Comparison of ENCODE assay signal across 7 cellular contexts in the genomic region with DNA sequence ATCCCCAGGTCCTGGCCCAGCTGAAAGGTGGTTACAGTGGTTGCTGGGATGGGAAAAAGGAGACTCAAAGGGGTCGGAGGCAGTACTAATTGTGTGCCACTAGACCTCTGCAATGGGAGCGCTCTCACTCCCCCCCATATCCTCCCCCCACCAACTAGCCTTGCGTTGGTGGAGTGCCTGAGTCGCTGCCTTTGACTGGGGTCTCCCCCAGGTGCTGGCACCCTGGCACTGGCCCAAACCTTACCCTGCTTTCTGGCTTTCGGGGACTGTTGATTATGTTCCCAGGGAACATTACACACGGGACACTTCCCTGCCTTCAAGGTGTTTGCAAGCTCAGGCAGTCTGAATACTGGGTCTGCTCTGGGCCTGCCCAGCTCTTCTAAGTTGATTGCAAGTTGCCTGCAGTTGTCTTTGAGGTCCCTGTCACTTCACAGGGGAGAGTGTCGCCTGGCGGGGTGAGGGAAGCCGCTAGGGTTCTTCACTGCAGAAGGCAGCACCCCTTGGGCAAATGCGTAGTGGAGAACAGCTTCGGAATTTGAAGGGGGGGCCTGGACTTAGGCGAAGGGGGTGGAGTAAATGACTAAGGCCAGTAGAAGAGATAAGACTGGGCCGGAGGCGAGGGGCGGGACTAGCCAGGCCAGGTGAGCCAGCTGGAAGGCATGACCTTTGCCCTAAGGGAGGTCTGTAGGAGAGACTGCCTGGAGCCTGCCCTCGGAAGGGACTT.
DNase-seq lines count a peak whose midpoint lies in the region; TF ChIP-seq lines count a peak whose summit lies in the region.

No MANE protein-coding gene starts in this region.

- H3K36me3 ChIP-seq in HUES48 (ENCODE audit: control insufficient read depth, insufficient read depth, low read length): no peaks in the 10 kb centered on the region
- H3K36me3 ChIP-seq in testis (ENCODE audit: low read depth, missing control alignments): no peaks in the 10 kb centered on the region

- H3K9ac ChIP-seq in HUES48 (ENCODE audit: low read depth, low read length): peak overlapping the region; percentile 31; the same call in 1 of the 2 replicates

- peaks cover 64% of the 10 kb centered on the region for H3K4me1 Mint-ChIP-seq in activated CD4-positive, alpha-beta memory T cell treated with anti-CD3 and anti-CD28 coated beads for 36 hours (ENCODE audit: low read depth)

- TF ChIP-seq POLR2A in testis (IDR thresholded peaks at IDR 0.05): no peak

- H3K27me3 ChIP-seq in HUES48 (ENCODE audit: control insufficient read depth, insufficient read depth, low read length) (0 out of 2 replicates have a peak, but pooled peaks cover 10% of the 10 kb centered on the region), testis (no peaks in the 10 kb centered on the region)

- CTCF ChIA-PET in activated CD4-positive, alpha-beta memory T cell treated with anti-CD3 and anti-CD28 coated beads for 36 hours (lab: Charles Lee): interaction anchor here (1.6 to 4.2 kb wide), 3 partner anchors 9 to 52 kb away, joined by 3 to 28 read pairs (median 6); no protein-coding TSS in a partner anchor

- no peaks in the 10 kb centered on the region for H3K27me3 Mint-ChIP-seq in activated CD4-positive, alpha-beta memory T cell treated with anti-CD3 and anti-CD28 coated beads for 36 hours

- H3K27ac Mint-ChIP-seq in activated CD4-positive, alpha-beta memory T cell treated with anti-CD3 and anti-CD28 coated beads for 36 hours: peak overlapping the region; percentile 79

- no peaks in the 10 kb centered on the region for H3K9me3 Mint-ChIP-seq in activated CD4-positive, alpha-beta memory T cell treated with anti-CD3 and anti-CD28 coated beads for 36 hours

- intact Hi-C loops in activated CD4-positive, alpha-beta memory T cell treated with anti-CD3 and anti-CD28 coated beads for 36 hours (cut with micrococcal nuclease): loop anchor here (5.0 kb wide), 2 partner anchors 33 to 172 kb away; no protein-coding TSS in a partner anchor
- intact Hi-C loops in testis (cut with DNase I; ENCODE audit: low total_unique reads): no loop called here

- no peak for DNase-seq in activated CD4-positive, alpha-beta memory T cell treated with anti-CD3 and anti-CD28 coated beads for 36 hours
- DNase-seq in testis (no peak), T-helper 9 cell (no peak), NOMO-1 treated with dmso at 0.1 percent for 144 hours (lab: John Stamatoyannopoulos, UW; ENCODE audit: unreplicated experiment) (no peak)

- H3K4me3 ChIP-seq in HUES48 (ENCODE audit: low read depth, low read length) (peak overlapping the region; percentile 86), iPS-18c (ENCODE audit: insufficient read depth, low read depth, low read length) (peak overlapping the region; percentile 86), skin epidermis (peak overlapping the region in 6 of 7 experiments; percentile 46 to 80 (median 70)), testis (peak overlapping the region in 1 of 2 donors; percentile 64)

- peak overlapping the region; percentile 85 for H3K27ac ChIP-seq in HUES48 (ENCODE audit: low read depth, low read length)
- peak overlapping the region in 11 of 21 experiments; percentile 70 to 91 (median 84) for H3K27ac ChIP-seq in skin epidermis
- no peak overlapping the region for H3K27ac ChIP-seq in testis

- H3K36me3 Mint-ChIP-seq in activated CD4-positive, alpha-beta memory T cell treated with anti-CD3 and anti-CD28 coated beads for 36 hours: no peaks in the 10 kb centered on the region

- peak overlapping the region; percentile 85 for H3K4me3 Mint-ChIP-seq in activated CD4-positive, alpha-beta memory T cell treated with anti-CD3 and anti-CD28 coated beads for 36 hours

- POLR2A ChIA-PET in activated CD4-positive, alpha-beta memory T cell treated with anti-CD3 and anti-CD28 coated beads for 36 hours (lab: Charles Lee): interaction anchor here (2.3 to 3.8 kb wide), 2 partner anchors 9 to 20 kb away, joined by 12 to 39 read pairs; no protein-coding TSS in a partner anchor

- H3K4me1 ChIP-seq in HUES48 (ENCODE audit: control insufficient read depth, insufficient read depth, low read length) (peaks cover 34% of the 10 kb centered on the region), testis (peaks cover 8% of the 10 kb centered on the region)

- H3K9me3 ChIP-seq in HUES48 (ENCODE audit: control insufficient read depth, insufficient read depth, low read length) (no peaks in the 10 kb centered on the region), iPS-18c (ENCODE audit: control insufficient read depth, insufficient read depth, low read length) (no peaks in the 10 kb centered on the region), testis (no peaks in the 10 kb centered on the region)

- WGBS in testis, 2 donors: 52 to 62% methylated on average over 16 of the region's 16 CpGs

- TF ChIP-seq CTCF in testis (IDR thresholded peaks at IDR 0.05): no peak

Comparison
In these comparisons a context has a peak if more than half of its experiments do, and no peak if none do; other contexts are left out.
1. H3K27ac ChIP-seq: peak in HUES48 (single experiment) and skin epidermis (11 of 21); none in testis (0 of 2).